17 cellular contexts compared by ENCODE assay signal in genomic region chr1:78641558-78641957, GRCh38.
DNase-seq lines count a peak whose midpoint lies in the region; ATAC-seq and TF ChIP-seq lines count a peak whose summit lies in the region.
"Had no signal": no experiment of that assay in that cellular context is flagged by ENCODE, and none has a peak within 500 bp of the region (broad histone marks: within the 10 kb centered on the region; RNA-seq: fewer than 3 reads in every experiment).

No MANE protein-coding gene starts in this region.

- DNase-seq in T-helper 2 cell = no peak
- DNase-seq: BE2C, DMS79, GM23248, IMR-90, Kasumi-1, KBM-7 had no signal

- no peaks in the 10 kb centered on the region for H3K79me2 ChIP-seq in OCI-LY3 (ENCODE audit: low read length)

- TF ChIP-seq CTCF in OCI-LY3 (IDR thresholded peaks at IDR 0.05; ENCODE audit: low read depth, low read length) = no peak

- H3K4me3 ChIP-seq in OCI-LY3 (ENCODE audit: low read length) = no peak overlapping the region; the same call in 1 of the 2 replicates
- H3K4me3 ChIP-seq: A549, GM12878, GM23248 had no signal

- no peaks in the 10 kb centered on the region for H3K36me3 ChIP-seq in OCI-LY3 (replicated peaks; ENCODE audit: low read depth, low read length)
- H3K36me3 ChIP-seq: BE2C had no signal

- 0 out of 2 replicates have a peak, but pooled peaks cover 4% of the 10 kb centered on the region for H3K9me3 ChIP-seq in OCI-LY3 (ENCODE audit: insufficient read depth, low read length)
- H3K9me3 ChIP-seq: A549, BE2C had no signal

- peak overlapping the region; percentile 21; the same call in 1 of the 2 replicates for H3K27ac ChIP-seq in OCI-LY3 (ENCODE audit: low read length)
- H3K27ac ChIP-seq: A549, C4-2B, GM23248 had no signal

- H3K4me2 ChIP-seq in OCI-LY3 (ENCODE audit: low read length) = peak overlapping the region; percentile 51
- H3K4me2 ChIP-seq: A549 had no signal

- ATAC-seq in GM18858 (IDR thresholded peaks at IDR 0.05; ENCODE audit: unreplicated experiment) = peak; percentile 31
- peak; percentile 63 for ATAC-seq in GM19395 (IDR thresholded peaks at IDR 0.05; ENCODE audit: unreplicated experiment)
- peak; percentile 39 for ATAC-seq in HG02884 (IDR thresholded peaks at IDR 0.05; ENCODE audit: unreplicated experiment)
- ATAC-seq in GM19324 (IDR thresholded peaks at IDR 0.05; ENCODE audit: low FRiP score, unreplicated experiment) = no peak
- ATAC-seq in HG02763 (IDR thresholded peaks at IDR 0.05; ENCODE audit: unreplicated experiment) = no peak
- ATAC-seq: A549, HCT116 had no signal

- no peak overlapping the region for H2AFZ ChIP-seq in OCI-LY3 (ENCODE audit: low read depth, low read length)
- H2AFZ ChIP-seq: GM23248 had no signal

- no peaks in the 10 kb centered on the region for H3K27me3 ChIP-seq in OCI-LY3 (ENCODE audit: low read depth, low read length)
- H3K27me3 ChIP-seq: BE2C had no signal

- H3K4me1 ChIP-seq in OCI-LY3 (ENCODE audit: low read length) = peaks cover 23% of the 10 kb centered on the region
- H3K4me1 ChIP-seq: A549, BE2C had no signal

- H4K20me1 ChIP-seq in OCI-LY3 (ENCODE audit: insufficient read depth, low read length) = no peaks in the 10 kb centered on the region

- no peak overlapping the region for H3K9ac ChIP-seq in OCI-LY3 (ENCODE audit: low read length)
- H3K9ac ChIP-seq: GM23248 had no signal

Comparison
In these comparisons a context has a peak if more than half of its experiments do, and no peak if none do; other contexts are left out.
1. ATAC-seq: peak in GM18858 (single experiment), GM19395 (single experiment) and HG02884 (single experiment); none in GM19324 (single experiment) and HG02763 (single experiment).